14 cellular contexts compared by ENCODE assay signal in genomic region chr11:69137148-69137844, GRCh38. TPM values are rescaled to one million over a fixed set of nuclear protein-coding genes. Genes with fewer than 3 reads are reported as not detected.
"Had no signal": no experiment of that assay in that cellular context is flagged by ENCODE, and none has a peak within 500 bp of the region (broad histone marks: within the 10 kb centered on the region; RNA-seq: fewer than 3 reads in every experiment).

No MANE protein-coding gene starts in this region.

- H3K27ac Mint-ChIP-seq: activated naive CD4-positive, alpha-beta T cell treated with anti-CD3 and anti-CD28 coated beads, Interleukin-2, amount 10 ng/mL, durations not matched to agents 7 days and 5 days; activated T-helper 17 cell treated with anti-CD3 and anti-CD28 coated beads, Interleukin-2, amount 50 U/mL, for 72 hours; effector memory CD8-positive, alpha-beta T cell; mesothelial cell of epicardium; neural progenitor cell; T-helper 1 cell treated with Interleukin-12 subunit alpha and Interleukin-12 subunit beta and Interleukin-4 antibody, amounts not matched to agents 30 μg/mL and 1 μg/mL, for 36 hours had no signal

- H3K36me3 ChIP-seq: neural progenitor cell, thyroid gland had no signal

- H3K9ac ChIP-seq: neural progenitor cell, parathyroid adenoma had no signal

- H3K4me2 ChIP-seq: neural progenitor cell had no signal

- H3K79me2 ChIP-seq: parathyroid adenoma had no signal

- H3K9me3 ChIP-seq: thyroid gland had no signal

- H3K27ac ChIP-seq: neural progenitor cell, parathyroid adenoma, skin epidermis, thyroid gland had no signal

- H3K27me3 ChIP-seq: neural progenitor cell, thyroid gland had no signal

- H3K4me1 Mint-ChIP-seq: central memory CD8-positive, alpha-beta T cell had no signal

- H3K27me3 Mint-ChIP-seq: activated T-helper 17 cell treated with anti-CD3 and anti-CD28 coated beads, Interleukin-2, amount 50 U/mL, for 72 hours had no signal

- FAIRE-seq: kidney, TTC549 had no signal

- H3K4me3 Mint-ChIP-seq: activated naive CD4-positive, alpha-beta T cell treated with anti-CD3 and anti-CD28 coated beads, Interleukin-2, amount 10 ng/mL, durations not matched to agents 7 days and 5 days; activated T-helper 17 cell treated with anti-CD3 and anti-CD28 coated beads, Interleukin-2, amount 50 U/mL, for 72 hours; central memory CD8-positive, alpha-beta T cell; effector memory CD8-positive, alpha-beta T cell; mesothelial cell of epicardium; neural progenitor cell; T-helper 1 cell treated with Interleukin-12 subunit alpha and Interleukin-12 subunit beta and Interleukin-4 antibody, amounts not matched to agents 30 μg/mL and 1 μg/mL, for 36 hours had no signal

- H3K4me1 ChIP-seq: neural progenitor cell, parathyroid adenoma had no signal

- ATAC-seq: activated T-helper 17 cell treated with anti-CD3 and anti-CD28 coated beads, Interleukin-2, amount 50 U/mL, for 72 hours; effector memory CD8-positive, alpha-beta T cell had no signal

- H3K4me3 ChIP-seq: neural progenitor cell, skin epidermis, thyroid gland had no signal

- H2AFZ ChIP-seq: neural progenitor cell, parathyroid adenoma had no signal

- DNase-seq: activated naive CD4-positive, alpha-beta T cell treated with anti-CD3 and anti-CD28 coated beads, Interleukin-2, amount 10 ng/mL, durations not matched to agents 7 days and 5 days; effector memory CD8-positive, alpha-beta T cell; retina; thyroid gland had no signal

- H3K9me3 Mint-ChIP-seq: central memory CD8-positive, alpha-beta T cell; effector memory CD8-positive, alpha-beta T cell had no signal

- H3K36me3 Mint-ChIP-seq: activated naive CD4-positive, alpha-beta T cell treated with anti-CD3 and anti-CD28 coated beads, Interleukin-2, amount 10 ng/mL, durations not matched to agents 7 days and 5 days had no signal

RNA-seq across cellular contexts. Expression of gene SMIM38, which starts 18.4 kb away (rescaled TPM):
- total RNA-seq: epithelial cell of proximal tubule had no signal
